ENCODE assay signal across 18 cellular contexts in genomic region chr16:87812200-87812656, GRCh38. TPM values are rescaled to one million over a fixed set of nuclear protein-coding genes. Genes with fewer than 3 reads are reported as not detected.
A peak's percentile ranks its signal among the peaks of the same experiment; 100 is the strongest.
DNase-seq lines count a peak whose midpoint lies in the region; ATAC-seq, FAIRE-seq and TF ChIP-seq lines count a peak whose summit lies in the region.
"Had no signal": no experiment of that assay in that cellular context is flagged by ENCODE, and none has a peak within 500 bp of the region (broad histone marks: within the 10 kb centered on the region; RNA-seq: fewer than 3 reads in every experiment).

No MANE protein-coding gene starts in this region.

- intact Hi-C loops in mammary epithelial cell (cut with micrococcal nuclease) = no loop called here

- H3K4me1 ChIP-seq in SK-N-SH (ENCODE audit: control insufficient read depth in 1 of 2, insufficient read depth in 2 of 2, low read depth in 1 of 2, low read length in 1 of 2) (peaks cover 2 to 9% of the 10 kb centered on the region in 2 experiments; a peak in 2 of 4 replicates), mammary epithelial cell (ENCODE audit: insufficient read depth, low read length) (peaks cover 27% of the 10 kb centered on the region), small intestine (ENCODE audit: control insufficient read depth in 2 of 2, insufficient read depth in 1 of 2, low read depth in 1 of 2, low read length in 1 of 2) (no peaks in the 10 kb centered on the region)
- H3K4me1 ChIP-seq: ascending aorta had no signal

- 0 out of 2 replicates have a peak, but pooled peaks cover 1% of the 10 kb centered on the region for H3K9me3 ChIP-seq in SK-N-SH
- peaks cover 2% of the 10 kb centered on the region for H3K9me3 ChIP-seq in mammary epithelial cell (replicated peaks; ENCODE audit: insufficient read depth, low read length)
- H3K9me3 ChIP-seq in small intestine (ENCODE audit: control insufficient read depth, low read depth) = no peaks in the 10 kb centered on the region

- H3K36me3 ChIP-seq in SK-N-SH (replicated peaks in 1 of 2; ENCODE audit: control insufficient read depth in 1 of 2, insufficient read depth in 2 of 2, low read length in 1 of 2) (no peaks in the 10 kb centered on the region), mammary epithelial cell (ENCODE audit: insufficient read depth, low read length) (no peaks in the 10 kb centered on the region), small intestine (ENCODE audit: control insufficient read depth in 2 of 2, insufficient read depth in 2 of 2, low read length in 2 of 2) (no peaks in the 10 kb centered on the region)
- H3K36me3 ChIP-seq: ascending aorta, vagina had no signal

- BruUV-seq in mammary epithelial cell (replicated peaks; lab: Mats Ljungman, UMichigan) = no TSS peak

- H3K27me3 ChIP-seq in SK-N-SH (ENCODE audit: insufficient read depth) (no peaks in the 10 kb centered on the region), mammary epithelial cell (ENCODE audit: insufficient read depth, low read length) (no peaks in the 10 kb centered on the region), small intestine (ENCODE audit: control insufficient read depth in 2 of 2, insufficient read depth in 2 of 2, low read length in 2 of 2) (no peaks in the 10 kb centered on the region)
- H3K27me3 ChIP-seq: ascending aorta, vagina had no signal

- H3K4me3 ChIP-seq in SK-N-SH (ENCODE audit: low read depth in 2 of 2, low read length in 1 of 2) (no peak overlapping the region), mammary epithelial cell (replicated peaks in 1 of 3; ENCODE audit: insufficient read depth in 1 of 3, low read depth in 2 of 3, low read length in 3 of 3) (no peak overlapping the region), small intestine (ENCODE audit: low read depth in 1 of 2, low read length in 2 of 2) (no peak overlapping the region)
- H3K4me3 ChIP-seq: ascending aorta, vagina had no signal

- H4K20me1 ChIP-seq in SK-N-SH (ENCODE audit: insufficient read depth) (no peaks in the 10 kb centered on the region), mammary epithelial cell (ENCODE audit: insufficient read depth, low read length) (no peaks in the 10 kb centered on the region)

- peak; percentile 65 for DNase-seq in SK-N-SH
- peak; percentile 39 for DNase-seq in NCI-H146 treated with DMSO at 0.1 percent for 48 hours (lab: John Stamatoyannopoulos, UW; ENCODE audit: unreplicated experiment)
- no peak for DNase-seq in mammary epithelial cell
- peak; percentile 47 for DNase-seq in small intestine
- no peak for DNase-seq in MV-4-11 (lab: John Stamatoyannopoulos, UW)
- no peak for DNase-seq in D721Med (ENCODE audit: insufficient read length, low spot score)
- DNase-seq: activated CD4-positive, alpha-beta T cell treated with anti-CD3 and anti-CD28 coated beads, Interleukin-2, amount 50 U/mL, for 48 hours; activated naive CD4-positive, alpha-beta T cell treated with anti-CD3 and anti-CD28 coated beads, Interleukin-2, amount 10 ng/mL, durations not matched to agents 7 days and 5 days; activated T-cell treated with anti-CD3 and anti-CD28 coated beads, Interleukin-2, amount 50 U/mL, for 1 hour; CD8-positive, alpha-beta memory T cell; MM.1S; naive B cell; T-cell had no signal

- WGBS in SK-N-SH (ENCODE audit: low lambda C conversion rate) = 60% methylated on average over 9 of the region's 10 CpGs
- WGBS in mammary epithelial cell (ENCODE audit: low coverage, missing lambda C conversion rate) = 27% methylated on average over 9 of the region's 10 CpGs
- 17 to 44% (median 37%) methylated on average over 10 of the region's 10 CpGs for WGBS in small intestine, 3 donors

- H3K9ac ChIP-seq in SK-N-SH (no peak overlapping the region), mammary epithelial cell (ENCODE audit: insufficient read depth, low read length) (no peak overlapping the region)

- H3K4me2 ChIP-seq in SK-N-SH (no peak overlapping the region), mammary epithelial cell (ENCODE audit: insufficient read depth, low read depth, low read length) (no peak overlapping the region)

- dilution Hi-C loops in mammary epithelial cell (cut with HindIII; ENCODE audit: low sequenced_read_pairs) = no loop called here

- no peaks in the 10 kb centered on the region for H3F3A ChIP-seq in SK-N-SH (replicated peaks; ENCODE audit: insufficient read depth)

- no peak for FAIRE-seq in small intestine (lab: Jason Lieb, UNC)
- no peak for FAIRE-seq in D721Med (lab: Jason Lieb, UNC)
- FAIRE-seq: islet of Langerhans had no signal

- POLR2A ChIA-PET in SK-N-SH (lab: Yijun Ruan, JAX) = no interaction called here

- TF ChIP-seq EP300 in SK-N-SH (IDR thresholded peaks at IDR 0.05; ENCODE audit: borderline replicate concordance in 1 of 2, low read depth in 1 of 2, low read length in 1 of 2) = no peak

- TF ChIP-seq RAD21 in SK-N-SH (IDR thresholded peaks at IDR 0.05; ENCODE audit: low read length) = no peak

- no peaks in the 10 kb centered on the region for H3K9me2 ChIP-seq in SK-N-SH

- CTCF ChIA-PET in SK-N-SH (lab: Yijun Ruan, JAX) (interaction anchor here (0.7 to 13.2 kb wide), 9 partner anchors 8 to 59 kb away, joined by 3 to 113 read pairs (median 4); no protein-coding TSS in a partner anchor), mammary epithelial cell (lab: Charles Lee; ENCODE audit: low non-redundant PET) (no interaction called here)

- ATAC-seq in SK-N-SH treated with all-trans-retinoic acid at 6 μM for 48 hours (no peak), GM21529 (IDR thresholded peaks at IDR 0.05; ENCODE audit: unreplicated experiment) (no peak)
- ATAC-seq: T-cell had no signal

- in situ Hi-C loops in mammary epithelial cell (cut with MboI; ENCODE audit: low sequenced_read_pairs in 2 of 2) = no loop called here

- TF ChIP-seq CTCF in SK-N-SH (IDR thresholded peaks at IDR 0.05) (no peak), mammary epithelial cell (conservative IDR thresholded peaks at IDR 0.05 in 1 of 2, IDR thresholded peaks at IDR 0.05 in 1 of 2; ENCODE audit: extremely low read depth in 1 of 2, insufficient read depth in 1 of 2, low read depth in 1 of 2, low read length in 2 of 2) (no peak), D721Med (IDR thresholded peaks at IDR 0.05; ENCODE audit: insufficient read depth, missing control alignments) (no peak)

- no peak overlapping the region for H2AFZ ChIP-seq in SK-N-SH (ENCODE audit: low read depth)
- peak overlapping the region; percentile 52 for H2AFZ ChIP-seq in mammary epithelial cell (ENCODE audit: low read depth, low read length)

- H3K79me2 ChIP-seq in SK-N-SH (ENCODE audit: insufficient read depth) = no peaks in the 10 kb centered on the region
- H3K79me2 ChIP-seq in mammary epithelial cell (ENCODE audit: insufficient read depth, low read length) = no peaks in the 10 kb centered on the region

- H3K27ac ChIP-seq in SK-N-SH (ENCODE audit: low read depth in 2 of 2, low read length in 1 of 2) (peak overlapping the region in 1 of 2 experiments; percentile 5; a peak in 1 of 4 replicates), mammary epithelial cell (ENCODE audit: insufficient read depth, low read depth, low read length) (no peak overlapping the region), small intestine (ENCODE audit: low read depth in 1 of 2, low read length in 1 of 2) (no peak overlapping the region)
- H3K27ac ChIP-seq: ascending aorta, vagina had no signal

TF ChIP-seq in SK-N-SH, 30 proteins besides CTCF, POLR2A, EP300 and RAD21 (continues in another document):
- TF ChIP-seq, protein P1, sequence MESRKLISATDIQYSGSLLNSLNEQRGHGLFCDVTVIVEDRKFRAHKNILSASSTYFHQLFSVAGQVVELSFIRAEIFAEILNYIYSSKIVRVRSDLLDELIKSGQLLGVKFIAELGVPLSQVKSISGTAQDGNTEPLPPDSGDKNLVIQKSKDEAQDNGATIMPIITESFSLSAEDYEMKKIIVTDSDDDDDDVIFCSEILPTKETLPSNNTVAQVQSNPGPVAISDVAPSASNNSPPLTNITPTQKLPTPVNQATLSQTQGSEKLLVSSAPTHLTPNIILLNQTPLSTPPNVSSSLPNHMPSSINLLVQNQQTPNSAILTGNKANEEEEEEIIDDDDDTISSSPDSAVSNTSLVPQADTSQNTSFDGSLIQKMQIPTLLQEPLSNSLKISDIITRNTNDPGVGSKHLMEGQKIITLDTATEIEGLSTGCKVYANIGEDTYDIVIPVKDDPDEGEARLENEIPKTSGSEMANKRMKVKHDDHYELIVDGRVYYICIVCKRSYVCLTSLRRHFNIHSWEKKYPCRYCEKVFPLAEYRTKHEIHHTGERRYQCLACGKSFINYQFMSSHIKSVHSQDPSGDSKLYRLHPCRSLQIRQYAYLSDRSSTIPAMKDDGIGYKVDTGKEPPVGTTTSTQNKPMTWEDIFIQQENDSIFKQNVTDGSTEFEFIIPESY (IDR thresholded peaks at IDR 0.05; ENCODE audit: borderline replicate concordance, low read depth) = no peak

TF ChIP-seq in SK-N-SH treated with all-trans-retinoic acid at 6 μM for 48 hours, 23 proteins besides CTCF, POLR2A, EP300 and RAD21 (continues in another document):
- TF ChIP-seq TOX (CRISPR knock-in tag; IDR thresholded peaks at IDR 0.05; ENCODE audit: borderline replicate concordance) (no peak), CSDC2 (CRISPR knock-in tag; IDR thresholded peaks at IDR 0.05) (no peak), PPARA (CRISPR knock-in tag; IDR thresholded peaks at IDR 0.05; ENCODE audit: borderline replicate concordance) (no peak), ESRRG (CRISPR knock-in tag; IDR thresholded peaks at IDR 0.05) (no peak), ARNTL (CRISPR knock-in tag; IDR thresholded peaks at IDR 0.05; ENCODE audit: borderline replicate concordance, low read depth) (no peak)

RNA-seq across cellular contexts. Expression of gene KLHDC4, which starts 46.4 kb away (rescaled TPM):
- polyA plus RNA-seq in SK-N-SH (2012; rRNA removed) (39.0 and 51.2 TPM in 2 replicates), mammary epithelial cell (17.0 TPM), small intestine (10 to 100 TPM; 25.9 to 35.1 (median 28.1) TPM)
- 19.5 and 23.8 TPM in 2 replicates for polyA plus RNA-seq in SK-N-SH (2012; cell fraction: cytosol; rRNA removed)
- polyA plus RNA-seq in SK-N-SH (2012; cell fraction: nucleus; rRNA removed) = 184 and 240 TPM in 2 replicates
- 10 to 100 TPM; 21.7 to 39.0 TPM for total RNA-seq in mammary epithelial cell
- polyA minus RNA-seq in mammary epithelial cell = 45.1 TPM

RNA-seq across cellular contexts. Expression of gene SLC7A5, which starts 57.1 kb away (rescaled TPM):
- 7.7 and 15.1 TPM in 2 replicates for polyA plus RNA-seq in SK-N-SH (2012; rRNA removed)
- 9.3 and 12.5 TPM in 2 replicates for polyA plus RNA-seq in SK-N-SH (2012; cell fraction: cytosol; rRNA removed)
- polyA plus RNA-seq in SK-N-SH (2012; cell fraction: nucleus; rRNA removed) = 16.9 and 26.8 TPM in 2 replicates
- 1,000 to 10,000 TPM; 1,822 to 2,475 TPM for total RNA-seq in mammary epithelial cell
- polyA plus RNA-seq in mammary epithelial cell = 680 TPM
- 936 TPM for polyA minus RNA-seq in mammary epithelial cell
- 10 to 100 TPM in 1 of 3 donors, 1 to 10 TPM in 2; 3.6 to 82.2 (median 4.1) TPM for polyA plus RNA-seq in small intestine

Comparison
In these comparisons a context has a peak if more than half of its experiments do, and no peak if none do; other contexts are left out.
1. DNase-seq: peak in SK-N-SH (single experiment), NCI-H146 treated with DMSO at 0.1 percent for 48 hours (single experiment) and small intestine (single experiment); none in mammary epithelial cell (single experiment), MV-4-11 (single experiment) and D721Med (single experiment).